ENCODE assay signal across 20 cellular contexts in genomic region chr16:84324439-84325262, GRCh38. TPM values are rescaled to one million over a fixed set of nuclear protein-coding genes. Genes with fewer than 3 reads are reported as not detected.
A peak's percentile ranks its signal among the peaks of the same experiment; 100 is the strongest.
DNase-seq lines count a peak whose midpoint lies in the region; ATAC-seq, FAIRE-seq and TF ChIP-seq lines count a peak whose summit lies in the region.
"Had no signal": no experiment of that assay in that cellular context is flagged by ENCODE, and none has a peak within 500 bp of the region (broad histone marks: within the 10 kb centered on the region; RNA-seq: fewer than 3 reads in every experiment).

No MANE protein-coding gene starts in this region.

- H3K27ac Mint-ChIP-seq in neural progenitor cell: no peak overlapping the region

- peaks cover 2% of the 10 kb centered on the region for H3K4me1 Mint-ChIP-seq in neural progenitor cell

- H3K36me3 ChIP-seq in HepG2 (replicated peaks in 1 of 2; ENCODE audit: control insufficient read depth in 1 of 2, insufficient read depth in 2 of 2, low read length in 2 of 2) (no peaks in the 10 kb centered on the region), right lobe of liver (no peaks in the 10 kb centered on the region), mammary epithelial cell (ENCODE audit: insufficient read depth, low read length) (no peaks in the 10 kb centered on the region), neural progenitor cell (no peaks in the 10 kb centered on the region)
- H3K36me3 ChIP-seq: SJCRH30 had no signal

- no peaks in the 10 kb centered on the region for H4K20me1 ChIP-seq in HepG2 (ENCODE audit: insufficient read depth, low read length)
- no peaks in the 10 kb centered on the region for H4K20me1 ChIP-seq in mammary epithelial cell (ENCODE audit: insufficient read depth, low read length)
- no peaks in the 10 kb centered on the region for H4K20me1 ChIP-seq in neural progenitor cell (ENCODE audit: low read depth)

- no peaks in the 10 kb centered on the region for H3K79me2 ChIP-seq in HepG2 (ENCODE audit: insufficient read depth, low read length)
- H3K79me2 ChIP-seq in mammary epithelial cell (ENCODE audit: insufficient read depth, low read length): no peaks in the 10 kb centered on the region
- no peaks in the 10 kb centered on the region for H3K79me2 ChIP-seq in neural progenitor cell (ENCODE audit: low read depth)

- H3K9ac ChIP-seq in HepG2 (ENCODE audit: insufficient read depth, low read depth, low read length): no peak overlapping the region
- H3K9ac ChIP-seq in mammary epithelial cell (ENCODE audit: insufficient read depth, low read length): no peak overlapping the region
- H3K9ac ChIP-seq in neural progenitor cell: no peak overlapping the region

- H3K9me3 Mint-ChIP-seq in neural progenitor cell: peaks cover 2% of the 10 kb centered on the region
- H3K9me3 Mint-ChIP-seq: CD14-positive monocyte had no signal

- dilution Hi-C loops in mammary epithelial cell (cut with HindIII; ENCODE audit: low sequenced_read_pairs): loop anchor here (5.0 to 10.0 kb wide), 4 partner anchors 48 to 290 kb away; no protein-coding TSS in a partner anchor

- FAIRE-seq in HepG2 (lab: Jason Lieb, UNC): no peak
- FAIRE-seq: A204.1, GM12878, GM18507 had no signal

- 2% methylated on average over 2 of the region's 2 CpGs for WGBS in HepG2 (ENCODE audit: low lambda C conversion rate)
- WGBS in right lobe of liver (ENCODE audit: insufficient coverage, low coverage, low lambda C conversion rate, missing lambda C conversion rate): 19% methylated on average over 2 of the region's 2 CpGs
- WGBS in mammary epithelial cell (ENCODE audit: low coverage, missing lambda C conversion rate): 87% methylated on average over 2 of the region's 2 CpGs

- peaks cover 0 to 27% of the 10 kb centered on the region in 2 experiments; a peak in 3 of 5 replicates for H3K27me3 ChIP-seq in HepG2 (ENCODE audit: control insufficient read depth in 1 of 2, insufficient read depth in 2 of 2, low read length in 2 of 2)
- H3K27me3 ChIP-seq in right lobe of liver: no peaks in the 10 kb centered on the region
- peaks cover 2% of the 10 kb centered on the region for H3K27me3 ChIP-seq in mammary epithelial cell (ENCODE audit: insufficient read depth, low read length)
- H3K27me3 ChIP-seq in neural progenitor cell: no peaks in the 10 kb centered on the region
- H3K27me3 ChIP-seq: SJCRH30 had no signal

- ATAC-seq in HepG2 (no peak), right lobe of liver (no peak)
- ATAC-seq: GM12878 had no signal

- H2AFZ ChIP-seq in HepG2 (ENCODE audit: low read length) (no peak overlapping the region), mammary epithelial cell (ENCODE audit: low read depth, low read length) (no peak overlapping the region), neural progenitor cell (replicated peaks) (no peak overlapping the region)

- CTCF ChIA-PET in HepG2 (lab: Yijun Ruan, JAX; ENCODE audit: low intra/inter-chr PET ratio, low total read pairs) (no interaction called here), mammary epithelial cell (lab: Charles Lee; ENCODE audit: low non-redundant PET) (no interaction called here)

- H3K36me3 Mint-ChIP-seq in neural progenitor cell: no peaks in the 10 kb centered on the region
- H3K36me3 Mint-ChIP-seq: CD14-positive monocyte had no signal

- TF ChIP-seq EP300 in HepG2 (IDR thresholded peaks at IDR 0.05; ENCODE audit: low read depth in 2 of 2, low read length in 2 of 2) (no peak), HepG2 (CRISPR knock-in tag; IDR thresholded peaks at IDR 0.05; ENCODE audit: borderline replicate concordance) (no peak)

- intact Hi-C loops in HepG2 (cut with micrococcal nuclease; ENCODE audit: unreplicated experiment): no loop called here
- intact Hi-C loops in right lobe of liver (cut with DNase I): no loop called here
- intact Hi-C loops in mammary epithelial cell (cut with micrococcal nuclease): no loop called here

- H3K4me3 Mint-ChIP-seq in neural progenitor cell: no peak overlapping the region
- H3K4me3 Mint-ChIP-seq: CD14-positive monocyte had no signal

- in situ Hi-C loops in HepG2 (cut with HindIII; ENCODE audit: extremely low pct_ligation_motif_present, low pct_unique_long_range_greater_than_20kb): no loop called here
- in situ Hi-C loops in mammary epithelial cell (cut with MboI; ENCODE audit: low sequenced_read_pairs in 2 of 2): no loop called here

- peaks cover under 1% of the 10 kb centered on the region for H3K27me3 Mint-ChIP-seq in neural progenitor cell (ENCODE audit: insufficient read depth, low read depth)

- no peaks in the 10 kb centered on the region for H3F3A ChIP-seq in neural progenitor cell (ENCODE audit: low read depth)

- no peak for TF ChIP-seq RAD21 in HepG2 (CRISPR knock-in tag; IDR thresholded peaks at IDR 0.05)

- TF ChIP-seq CTCF in HepG2 (CRISPR knock-in tag; IDR thresholded peaks at IDR 0.05): no peak
- no peak for TF ChIP-seq CTCF in right lobe of liver (IDR thresholded peaks at IDR 0.05)
- no peak for TF ChIP-seq CTCF in mammary epithelial cell (conservative IDR thresholded peaks at IDR 0.05 in 1 of 2, IDR thresholded peaks at IDR 0.05 in 1 of 2; ENCODE audit: extremely low read depth in 1 of 2, insufficient read depth in 1 of 2, low read depth in 1 of 2, low read length in 2 of 2)
- no peak for TF ChIP-seq CTCF in neural progenitor cell (IDR thresholded peaks at IDR 0.05)

- no peaks in the 10 kb centered on the region for H3K9me3 ChIP-seq in HepG2 (ENCODE audit: low read length)
- H3K9me3 ChIP-seq in right lobe of liver: no peaks in the 10 kb centered on the region
- H3K9me3 ChIP-seq in mammary epithelial cell (replicated peaks; ENCODE audit: insufficient read depth, low read length): peaks cover 4% of the 10 kb centered on the region
- no peaks in the 10 kb centered on the region for H3K9me3 ChIP-seq in neural progenitor cell (ENCODE audit: low read depth)
- H3K9me3 ChIP-seq: Caco-2, SJCRH30 had no signal

- BruUV-seq in HepG2 (replicated peaks; lab: Mats Ljungman, UMichigan) (no TSS peak), mammary epithelial cell (replicated peaks; lab: Mats Ljungman, UMichigan) (no TSS peak)

- no peak overlapping the region for H3K4me3 ChIP-seq in HepG2 (replicated peaks in 1 of 3; ENCODE audit: insufficient read depth in 1 of 3, low read depth in 2 of 3, low read length in 3 of 3)
- no peak overlapping the region for H3K4me3 ChIP-seq in right lobe of liver
- H3K4me3 ChIP-seq in mammary epithelial cell (replicated peaks in 1 of 3; ENCODE audit: insufficient read depth in 1 of 3, low read depth in 2 of 3, low read length in 3 of 3): no peak overlapping the region
- no peak overlapping the region for H3K4me3 ChIP-seq in neural progenitor cell
- H3K4me3 ChIP-seq: GM12878, SJCRH30 had no signal

- DNase-seq in HepG2 (ENCODE audit: low spot score): no peak
- DNase-seq in right lobe of liver: no peak
- DNase-seq in MV-4-11 (lab: John Stamatoyannopoulos, UW): peak; percentile 66
- peak; percentile 12 for DNase-seq in mammary epithelial cell
- no peak for DNase-seq in NCI-H82 treated with DMSO at 0.1 percent for 48 hours (lab: John Stamatoyannopoulos, UW; ENCODE audit: unreplicated experiment)
- no peak for DNase-seq in neural progenitor cell (ENCODE audit: low spot score)
- no peak for DNase-seq in iPS-NIHi11 (ENCODE audit: low spot score)
- no peak for DNase-seq in NCI-H446 treated with DMSO at 0.1 percent for 48 hours (lab: John Stamatoyannopoulos, UW)
- DNase-seq: Caco-2, NCI-H2029, NCI-H526, OCI-M1, RPMI8226, SJCRH30 had no signal

- H3K4me1 ChIP-seq in HepG2 (ENCODE audit: insufficient read depth, low read length): no peaks in the 10 kb centered on the region
- no peaks in the 10 kb centered on the region for H3K4me1 ChIP-seq in right lobe of liver
- no peaks in the 10 kb centered on the region for H3K4me1 ChIP-seq in mammary epithelial cell (ENCODE audit: insufficient read depth, low read length)
- H3K4me1 ChIP-seq in neural progenitor cell: no peaks in the 10 kb centered on the region
- H3K4me1 ChIP-seq: Caco-2, SJCRH30 had no signal

- no peak overlapping the region for H3K4me2 ChIP-seq in HepG2 (ENCODE audit: low read depth, low read length)
- no peak overlapping the region for H3K4me2 ChIP-seq in mammary epithelial cell (ENCODE audit: insufficient read depth, low read depth, low read length)
- H3K4me2 ChIP-seq in neural progenitor cell: no peak overlapping the region

- no peak for TF ChIP-seq POLR2A in HepG2 (IDR thresholded peaks at IDR 0.05; ENCODE audit: insufficient read depth in 1 of 2, low read depth in 2 of 2, low read length in 2 of 2)
- TF ChIP-seq POLR2A in right lobe of liver (IDR thresholded peaks at IDR 0.05): no peak

- POLR2A ChIA-PET in HepG2 (lab: Yijun Ruan, JAX): no interaction called here

- H3K27ac ChIP-seq in HepG2 (ENCODE audit: extremely low read length, insufficient read depth, low read length) (no peak overlapping the region), right lobe of liver (no peak overlapping the region), mammary epithelial cell (ENCODE audit: insufficient read depth, low read depth, low read length) (no peak overlapping the region), neural progenitor cell (no peak overlapping the region)
- H3K27ac ChIP-seq: SJCRH30 had no signal

RNA-seq across cellular contexts. Expression of gene WFDC1, which starts 30.0 kb away (rescaled TPM):
- not detected in 2 replicates for total RNA-seq in HepG2 (2016; rRNA removed; fragmentation: Illumina TruSeq; extraction: Trizol)
- not detected in 2 replicates for total RNA-seq in HepG2 (2016; cell fraction: cytosol; rRNA removed; fragmentation: Illumina TruSeq; extraction: Trizol; ENCODE audit: low read depth)
- total RNA-seq in HepG2 (2016; cell fraction: insoluble cytoplasmic fraction; rRNA removed; fragmentation: Illumina TruSeq; extraction: Trizol): not detected in 2 replicates
- total RNA-seq in HepG2 (2016; cell fraction: membrane; rRNA removed; fragmentation: Illumina TruSeq; extraction: Trizol): not detected in 2 replicates
- total RNA-seq in HepG2 (2016; cell fraction: nucleus; rRNA removed; fragmentation: Illumina TruSeq; extraction: Trizol): not detected in 2 replicates
- polyA plus RNA-seq in HepG2 (2011; rRNA removed): not detected in 2 replicates
- polyA plus RNA-seq in HepG2 (2011; cell fraction: cytosol; rRNA removed): not detected in 2 replicates
- not detected in 2 replicates for polyA plus RNA-seq in HepG2 (2011; cell fraction: nucleus; rRNA removed)
- not detected in 2 replicates for polyA plus RNA-seq in HepG2 (2012)
- polyA plus RNA-seq in HepG2 (2016; cell fraction: cytosol; fragmentation: Illumina TruSeq; extraction: Trizol; ENCODE audit: low read depth): not detected in 2 replicates
- polyA plus RNA-seq in HepG2 (2016; cell fraction: insoluble cytoplasmic fraction; fragmentation: Illumina TruSeq; extraction: Trizol; ENCODE audit: low read depth): not detected in 2 replicates
- not detected in 2 replicates for polyA plus RNA-seq in HepG2 (2016; cell fraction: membrane; fragmentation: Illumina TruSeq; extraction: Trizol; ENCODE audit: low read depth)
- polyA plus RNA-seq in HepG2 (2016; cell fraction: nucleus; fragmentation: Illumina TruSeq; extraction: Trizol; ENCODE audit: insufficient read depth, low read depth): not detected in 2 replicates
- 0.05 TPM in 1 of 2 replicates, not detected in the other for polyA minus RNA-seq in HepG2 (2011; rRNA and poly(A)+ RNA removed; ENCODE audit: low replicate concordance)
- polyA minus RNA-seq in HepG2 (2011; cell fraction: cytosol; rRNA and poly(A)+ RNA removed): not detected in 2 replicates
- polyA minus RNA-seq in HepG2 (2011; cell fraction: nucleus; rRNA and poly(A)+ RNA removed): not detected in 2 replicates
- total RNA-seq in right lobe of liver: 1 to 10 TPM in 4 of 6 experiments, under 1 TPM in 2; 0.64 to 5.0 (median 2.3) TPM
- total RNA-seq in mammary epithelial cell: not detected
- not detected for polyA plus RNA-seq in mammary epithelial cell
- polyA minus RNA-seq in mammary epithelial cell: not detected
- total RNA-seq in neural progenitor cell (ENCODE audit: low replicate concordance): not detected in 2 replicates
- total RNA-seq: Caco-2, G401, GM12878, HT-29 had no signal
- polyA plus RNA-seq: CD14-positive monocyte, GM12878 had no signal

RNA-seq across cellular contexts. Expression of gene ATP2C2, which starts 43.7 kb away (rescaled TPM):
- not detected in 2 replicates for total RNA-seq in HepG2 (2016; rRNA removed; fragmentation: Illumina TruSeq; extraction: Trizol)
- not detected in 2 replicates for total RNA-seq in HepG2 (2016; cell fraction: cytosol; rRNA removed; fragmentation: Illumina TruSeq; extraction: Trizol; ENCODE audit: low read depth)
- total RNA-seq in HepG2 (2016; cell fraction: insoluble cytoplasmic fraction; rRNA removed; fragmentation: Illumina TruSeq; extraction: Trizol): not detected in 2 replicates
- not detected in 2 replicates for total RNA-seq in HepG2 (2016; cell fraction: membrane; rRNA removed; fragmentation: Illumina TruSeq; extraction: Trizol)
- not detected in 2 replicates for total RNA-seq in HepG2 (2016; cell fraction: nucleus; rRNA removed; fragmentation: Illumina TruSeq; extraction: Trizol)
- polyA plus RNA-seq in HepG2 (2011; rRNA removed): 0.05 and 0.07 TPM in 2 replicates
- 0.04 and 0.06 TPM in 2 replicates for polyA plus RNA-seq in HepG2 (2011; cell fraction: cytosol; rRNA removed)
- 0.29 and 0.54 TPM in 2 replicates for polyA plus RNA-seq in HepG2 (2011; cell fraction: nucleus; rRNA removed)
- 0.12 and 0.41 TPM in 2 replicates for polyA plus RNA-seq in HepG2 (2012)
- not detected in 2 replicates for polyA plus RNA-seq in HepG2 (2016; cell fraction: cytosol; fragmentation: Illumina TruSeq; extraction: Trizol; ENCODE audit: low read depth)
- polyA plus RNA-seq in HepG2 (2016; cell fraction: insoluble cytoplasmic fraction; fragmentation: Illumina TruSeq; extraction: Trizol; ENCODE audit: low read depth): not detected in 2 replicates
- not detected in 2 replicates for polyA plus RNA-seq in HepG2 (2016; cell fraction: membrane; fragmentation: Illumina TruSeq; extraction: Trizol; ENCODE audit: low read depth)
- polyA plus RNA-seq in HepG2 (2016; cell fraction: nucleus; fragmentation: Illumina TruSeq; extraction: Trizol; ENCODE audit: insufficient read depth, low read depth): not detected in 2 replicates
- not detected in 2 replicates for polyA minus RNA-seq in HepG2 (2011; rRNA and poly(A)+ RNA removed; ENCODE audit: low replicate concordance)
- not detected in 2 replicates for polyA minus RNA-seq in HepG2 (2011; cell fraction: cytosol; rRNA and poly(A)+ RNA removed)
- polyA minus RNA-seq in HepG2 (2011; cell fraction: nucleus; rRNA and poly(A)+ RNA removed): not detected in 2 replicates
- total RNA-seq in right lobe of liver: under 1 TPM in 4 of 6 experiments, not detected in 2; 0.18 to 0.51 (median 0.32) TPM
- total RNA-seq in mammary epithelial cell: under 1 TPM; 0.19 to 0.67 TPM
- polyA plus RNA-seq in mammary epithelial cell: not detected
- polyA minus RNA-seq in mammary epithelial cell: not detected
- total RNA-seq in neural progenitor cell (ENCODE audit: low replicate concordance): 0.71 TPM in 1 of 2 replicates, not detected in the other
- total RNA-seq: G401, GM12878 had no signal
- polyA plus RNA-seq: CD14-positive monocyte had no signal

Comparison
In these comparisons a context has a peak if more than half of its experiments do, and no peak if none do; other contexts are left out.
1. DNase-seq: peak in MV-4-11 (single experiment) and mammary epithelial cell (single experiment); none in HepG2 (single experiment), right lobe of liver (0 of 3), NCI-H82 treated with DMSO at 0.1 percent for 48 hours (single experiment), neural progenitor cell (single experiment), iPS-NIHi11 (single experiment) and NCI-H446 treated with DMSO at 0.1 percent for 48 hours (single experiment).